ENCODE assay signal across 8 cellular contexts in genomic region chr15:67884514-67885225, GRCh38. TPM values are rescaled to one million over a fixed set of nuclear protein-coding genes. Genes with fewer than 3 reads are reported as not detected.
A peak's percentile ranks its signal among the peaks of the same experiment; 100 is the strongest.
DNase-seq lines count a peak whose midpoint lies in the region; ATAC-seq, FAIRE-seq and TF ChIP-seq lines count a peak whose summit lies in the region.

No MANE protein-coding gene starts in this region.

- no peaks in the 10 kb centered on the region for H3K27me3 ChIP-seq in Panc1 (ENCODE audit: control insufficient read depth, insufficient read depth, low read length)

- no peaks in the 10 kb centered on the region for H3K36me3 ChIP-seq in Panc1 (ENCODE audit: control insufficient read depth, insufficient read depth, low read length)

- H3K4me1 ChIP-seq in Panc1 (ENCODE audit: control insufficient read depth, insufficient read depth, low read length), result peaks cover 53% of the 10 kb centered on the region

- H3K9me3 Mint-ChIP-seq in natural killer cell treated with Interleukin-12 subunit alpha and Interleukin-12 subunit beta and Interleukin-15 and Interleukin-18, amount 100 ng/mL, for 72 hours, result no peaks in the 10 kb centered on the region

- ATAC-seq in Panc1, result peak; percentile 88
- peak; percentile 72 to 75 for ATAC-seq in natural killer cell treated with Interleukin-12 subunit alpha and Interleukin-12 subunit beta and Interleukin-15 and Interleukin-18, amount 100 ng/mL, for 72 hours
- no peak for ATAC-seq in HG02759 (IDR thresholded peaks at IDR 0.05; ENCODE audit: unreplicated experiment)

- H3K27ac ChIP-seq in Panc1 (ENCODE audit: low read length), result peak overlapping the region; percentile 92

- CTCF ChIA-PET in Panc1 (lab: Charles Lee), result no interaction called here

- H3K4me1 Mint-ChIP-seq in natural killer cell treated with Interleukin-12 subunit alpha and Interleukin-12 subunit beta and Interleukin-15 and Interleukin-18, amount 100 ng/mL, for 72 hours (ENCODE audit: low read depth in 2 of 2), result peaks cover 10 to 11% of the 10 kb centered on the region in 2 donors

- no peak for TF ChIP-seq CTCF in Panc1 (IDR thresholded peaks at IDR 0.05)

- peak overlapping the region; percentile 28 for H3K4me3 Mint-ChIP-seq in natural killer cell treated with Interleukin-12 subunit alpha and Interleukin-12 subunit beta and Interleukin-15 and Interleukin-18, amount 100 ng/mL, for 72 hours

- H3K27ac Mint-ChIP-seq in natural killer cell treated with Interleukin-12 subunit alpha and Interleukin-12 subunit beta and Interleukin-15 and Interleukin-18, amount 100 ng/mL, for 72 hours, result no peak overlapping the region

- POLR2A ChIA-PET in Panc1 (lab: Charles Lee), result interaction anchor here (0.6 kb wide), 1 partner anchor 14 kb away, joined by 3 read pairs; no protein-coding TSS in a partner anchor

- intact Hi-C loops in Panc1 (cut with micrococcal nuclease; ENCODE audit: unreplicated experiment), result no loop called here

- no peaks in the 10 kb centered on the region for H3K9me3 ChIP-seq in Panc1 (ENCODE audit: control insufficient read depth, insufficient read depth, low read depth, low read length)

- DNase-seq in A172 (ENCODE audit: low spot score) (peak; percentile 16), H54 (ENCODE audit: insufficient read length, low spot score) (peak; percentile 43), Panc1 (ENCODE audit: low read depth, low spot score) (no peak), fibroblast of the conjunctiva (ENCODE audit: low read depth) (peak; percentile 66)
- peak; percentile 22 for DNase-seq in activated T-helper 9 cell treated with anti-CD3 and anti-CD28 coated beads, Interleukin-2, amount 50 U/mL, for 16 hours (ENCODE audit: low read depth)
- DNase-seq in natural killer cell treated with Interleukin-12 subunit alpha and Interleukin-12 subunit beta and Interleukin-15 and Interleukin-18, amount 100 ng/mL, for 72 hours (ENCODE audit: low spot score), result peak; percentile 64
- peak; percentile 36 for DNase-seq in stimulated activated naive CD4-positive, alpha-beta T cell treated with Interleukin-2 at 50 U/mL for 16 hours (lab: John Stamatoyannopoulos, UW)

- H3K4me3 ChIP-seq in Panc1 (ENCODE audit: low read depth in 2 of 2, low read length in 2 of 2), result peak overlapping the region; percentile 42 to 67

- no peaks in the 10 kb centered on the region for H3K36me3 Mint-ChIP-seq in natural killer cell treated with Interleukin-12 subunit alpha and Interleukin-12 subunit beta and Interleukin-15 and Interleukin-18, amount 100 ng/mL, for 72 hours

- BruUV-seq in Panc1 (replicated peaks; lab: Mats Ljungman, UMichigan), result no TSS peak

- no peak for TF ChIP-seq POLR2A in H54 (IDR thresholded peaks at IDR 0.05; ENCODE audit: low read depth, low read length)

- in situ Hi-C loops in Panc1 (cut with HindIII; ENCODE audit: low pct_unique_long_range_greater_than_20kb, low sequenced_read_pairs), result no loop called here

- no peak for FAIRE-seq in H54 (lab: Jason Lieb, UNC)

- peaks cover 31 to 33% of the 10 kb centered on the region in 2 donors for H3K27me3 Mint-ChIP-seq in natural killer cell treated with Interleukin-12 subunit alpha and Interleukin-12 subunit beta and Interleukin-15 and Interleukin-18, amount 100 ng/mL, for 72 hours

RNA-seq across cellular contexts. Expression of gene RNU6-1, which starts 44.8 kb away (rescaled TPM):
- not detected in 2 replicates for total RNA-seq in A172 (2014; rRNA removed; shearing (Covaris generic))
- total RNA-seq in Panc1 (2021; ENCODE audit: unreplicated experiment), result not detected
- not detected for polyA plus RNA-seq in Panc1 (2012; ENCODE audit: insufficient read length)
- total RNA-seq in natural killer cell treated with Interleukin-12 subunit alpha and Interleukin-12 subunit beta and Interleukin-15 and Interleukin-18, amount 100 ng/mL, for 72 hours, result not detected

RNA-seq across cellular contexts. Expression of gene SKOR1, which starts 59.4 kb away (rescaled TPM):
- total RNA-seq in A172 (2014; rRNA removed; shearing (Covaris generic)), result not detected in 2 replicates
- 0.21 TPM for total RNA-seq in Panc1 (2021; ENCODE audit: unreplicated experiment)
- polyA plus RNA-seq in Panc1 (2012; ENCODE audit: insufficient read length), result 0.12 TPM
- total RNA-seq in natural killer cell treated with Interleukin-12 subunit alpha and Interleukin-12 subunit beta and Interleukin-15 and Interleukin-18, amount 100 ng/mL, for 72 hours, result under 1 TPM; 0.42 to 0.48 TPM
